8 cellular contexts compared by ENCODE assay signal in genomic region chr21:39379986-39380891, GRCh38. TPM values are rescaled to one million over a fixed set of nuclear protein-coding genes. Genes with fewer than 3 reads are reported as not detected.
DNase-seq lines count a peak whose midpoint lies in the region; ATAC-seq and TF ChIP-seq lines count a peak whose summit lies in the region.

No MANE protein-coding gene starts in this region.

- H3K9me3 ChIP-seq in HUES48 (ENCODE audit: control insufficient read depth, insufficient read depth, low read length) (no peaks in the 10 kb centered on the region), NT2/D1 (ENCODE audit: insufficient read depth, low read length) (no peaks in the 10 kb centered on the region)

- peak overlapping the region; percentile 96 for H3K4me3 Mint-ChIP-seq in endothelial cell (ENCODE audit: unreplicated experiment)
- peak overlapping the region; percentile 89 for H3K4me3 Mint-ChIP-seq in mesothelial cell of epicardium

- peak overlapping the region; percentile 89 for H3K27ac ChIP-seq in HUES48 (ENCODE audit: low read depth, low read length)

- TF ChIP-seq CTCF in endothelial cell (IDR thresholded peaks at IDR 0.05; ENCODE audit: unreplicated experiment), result no peak
- TF ChIP-seq CTCF in mesothelial cell of epicardium (IDR thresholded peaks at IDR 0.05; ENCODE audit: unreplicated experiment), result no peak

- peak; percentile 95 for ATAC-seq in GM21423 (IDR thresholded peaks at IDR 0.05; ENCODE audit: unreplicated experiment)

- DNase-seq in Caki2 (ENCODE audit: low read depth) (peak; percentile 94), NT2/D1 (ENCODE audit: low read depth, low spot score) (peak; percentile 99), endothelial cell (ENCODE audit: low spot score) (peak; percentile 93), mesothelial cell of epicardium (ENCODE audit: low spot score in 2 of 2, unreplicated experiment in 2 of 2) (peak; percentile 86 to 93)
- peak; percentile 85 for DNase-seq in activated CD8-positive, alpha-beta memory T cell treated with anti-CD3 and anti-CD28 coated beads, Interleukin-2, amount 50 U/mL, for 4 hours
- DNase-seq in stimulated activated CD8-positive, alpha-beta memory T cell treated with anti-CD3 and anti-CD28 coated beads, Interleukin-15, amount 100 ng/mL, for 4 hours (ENCODE audit: low read depth in 2 of 2), result peak; percentile 68 to 76

- in situ Hi-C loops in Caki2 (cut with HindIII; ENCODE audit: low pct_unique_long_range_greater_than_20kb, low sequenced_read_pairs), result no loop called here

- H3K27me3 ChIP-seq in HUES48 (ENCODE audit: control insufficient read depth, insufficient read depth, low read length) (no peaks in the 10 kb centered on the region), NT2/D1 (ENCODE audit: insufficient read depth, insufficient read length) (no peaks in the 10 kb centered on the region)

- peak overlapping the region; percentile 96 for H3K27ac Mint-ChIP-seq in endothelial cell (ENCODE audit: unreplicated experiment)
- peak overlapping the region; percentile 94 for H3K27ac Mint-ChIP-seq in mesothelial cell of epicardium

- H3K36me3 Mint-ChIP-seq in endothelial cell (ENCODE audit: low read depth, unreplicated experiment) (peaks cover 8% of the 10 kb centered on the region), mesothelial cell of epicardium (peaks cover 5% of the 10 kb centered on the region)

- H3K9ac ChIP-seq in HUES48 (ENCODE audit: low read depth, low read length), result peak overlapping the region; percentile 53
- H3K9ac ChIP-seq in NT2/D1 (ENCODE audit: insufficient read length, low read depth), result peak overlapping the region; percentile 91

- H3K27me3 Mint-ChIP-seq in endothelial cell (ENCODE audit: unreplicated experiment) (peaks cover 6% of the 10 kb centered on the region), mesothelial cell of epicardium (ENCODE audit: low read depth) (peaks cover under 1% of the 10 kb centered on the region)

- H3K9me3 Mint-ChIP-seq in endothelial cell (ENCODE audit: unreplicated experiment) (no peaks in the 10 kb centered on the region), mesothelial cell of epicardium (no peaks in the 10 kb centered on the region)

- H3K4me1 ChIP-seq in HUES48 (ENCODE audit: control insufficient read depth, insufficient read depth, low read length) (peaks cover 5% of the 10 kb centered on the region; the same call in 1 of the 2 replicates), NT2/D1 (ENCODE audit: insufficient read depth, insufficient read length) (peaks cover 3% of the 10 kb centered on the region)

- H3K4me3 ChIP-seq in HUES48 (ENCODE audit: low read depth, low read length), result peak overlapping the region; percentile 96
- H3K4me3 ChIP-seq in NT2/D1 (ENCODE audit: insufficient read length, low read depth), result peak overlapping the region; percentile 91

- H3K4me1 Mint-ChIP-seq in endothelial cell (ENCODE audit: unreplicated experiment) (peaks cover 14% of the 10 kb centered on the region), mesothelial cell of epicardium (peaks cover 12% of the 10 kb centered on the region)

- H3K36me3 ChIP-seq in HUES48 (ENCODE audit: control insufficient read depth, insufficient read depth, low read length), result no peaks in the 10 kb centered on the region
- peaks cover 10% of the 10 kb centered on the region for H3K36me3 ChIP-seq in NT2/D1 (ENCODE audit: insufficient read depth, insufficient read length, low read length)

RNA-seq across cellular contexts. Expression of gene HMGN1, which starts 31.4 kb away (rescaled TPM):
- 412 and 479 TPM in 2 replicates for total RNA-seq in Caki2 (2014; rRNA removed; shearing (Covaris generic); ENCODE audit: low replicate concordance)
- total RNA-seq in endothelial cell (ENCODE audit: unreplicated experiment) (409 TPM), mesothelial cell of epicardium (459 to 483 TPM (median 479 TPM) in 3 replicates)

Comparison
In these comparisons a context has a peak if more than half of its experiments do, and no peak if none do; other contexts are left out.
1. Peak in every context shown above with its lines: DNase-seq, ATAC-seq, H3K4me3 ChIP-seq and H3K27ac ChIP-seq.